Comparison of ENCODE assay signal across 1 cellular context in genomic region chr2:233059797-233060499, GRCh38.
TF ChIP-seq lines count a peak whose summit lies in the region.

Gene INPP5D, plus strand, starts transcription at chr2:233060342. Its CDS starts 137 bp downstream, at chr2:233060479.

TF ChIP-seq in K562, 482 proteins besides CTCF, POLR2A, EP300 and RAD21 (continued from another document):
- TF ChIP-seq TFAP4 (CRISPR knock-in tag; IDR thresholded peaks at IDR 0.05; ENCODE audit: borderline replicate concordance) (peak; percentile 52; the same call in 1 of the 2 replicates), ESRRA (IDR thresholded peaks at IDR 0.05; ENCODE audit: borderline replicate concordance, low read depth) (no peak), TARDBP (IDR thresholded peaks at IDR 0.05) (no peak), ZSCAN32 (CRISPR knock-in tag; IDR thresholded peaks at IDR 0.05) (no peak), ASH1L (IDR thresholded peaks at IDR 0.05; ENCODE audit: borderline replicate concordance, low read depth, partially characterized antibody) (no peak), PHF8 (IDR thresholded peaks at IDR 0.05; ENCODE audit: borderline replicate concordance, low read length) (peak; percentile 74; the same call in 1 of the 2 replicates), XRCC3 (IDR thresholded peaks at IDR 0.05) (no peak), THRB (CRISPR knock-in tag; conservative IDR thresholded peaks at IDR 0.05) (no peak), ETV6 (IDR thresholded peaks at IDR 0.05; ENCODE audit: borderline replicate concordance in 1 of 2, low read depth in 2 of 2, low read length in 1 of 2) (0 out of 4 replicates have a peak, but pooled peaks of 1 of the 2 experiments have one; percentile 36), ETV6 (CRISPR knock-in tag; IDR thresholded peaks at IDR 0.05; ENCODE audit: borderline replicate concordance) (no peak), CXXC5 (CRISPR knock-in tag; IDR thresholded peaks at IDR 0.05) (no peak), PRPF4 (IDR thresholded peaks at IDR 0.05; ENCODE audit: insufficient read depth, low read depth, low read length, poor library complexity, severe bottlenecking) (no peak), VEZF1 (CRISPR knock-in tag; IDR thresholded peaks at IDR 0.05) (peak; percentile 70), MAFG (tag; conservative IDR thresholded peaks at IDR 0.05) (no peak), MIER1 (IDR thresholded peaks at IDR 0.05; ENCODE audit: low read depth) (no peak), ARID4B (CRISPR knock-in tag; IDR thresholded peaks at IDR 0.05) (peak; percentile 45; the same call in 1 of the 2 replicates), HBP1 (CRISPR knock-in tag; IDR thresholded peaks at IDR 0.05) (no peak), GABPB1 (CRISPR knock-in tag; IDR thresholded peaks at IDR 0.05) (peak; percentile 67; the same call in 1 of the 2 replicates), GABPA (tag; conservative IDR thresholded peaks at IDR 0.05; ENCODE audit: low read depth) (0 out of 2 replicates have a peak, but pooled peaks have one; percentile 25), ZNF584 (CRISPR knock-in tag; IDR thresholded peaks at IDR 0.05; ENCODE audit: low read depth) (0 out of 2 replicates have a peak, but pooled peaks have one; percentile 25), MTA3 (IDR thresholded peaks at IDR 0.05; ENCODE audit: borderline replicate concordance) (no peak), ZFX (CRISPR knock-in tag; IDR thresholded peaks at IDR 0.05) (peak; percentile 78), ERF (CRISPR knock-in tag; IDR thresholded peaks at IDR 0.05) (no peak), EWSR1 (IDR thresholded peaks at IDR 0.05; ENCODE audit: borderline replicate concordance, low read depth, partially characterized antibody) (no peak), NONO (IDR thresholded peaks at IDR 0.05; ENCODE audit: low read depth in 2 of 2, low read length in 1 of 2) (no peak), CCAR2 (IDR thresholded peaks at IDR 0.05; ENCODE audit: low read depth, low read length) (no peak), ZKSCAN3 (CRISPR knock-in tag; IDR thresholded peaks at IDR 0.05) (no peak), ZBTB12 (CRISPR knock-in tag; IDR thresholded peaks at IDR 0.05) (no peak), ZNF124 (CRISPR knock-in tag; IDR thresholded peaks at IDR 0.05) (no peak), NFE2 (IDR thresholded peaks at IDR 0.05; ENCODE audit: low read depth) (no peak), RBFOX2 (IDR thresholded peaks at IDR 0.05; ENCODE audit: low read depth, low read length) (0 out of 2 replicates have a peak, but pooled peaks have one; percentile 22), KDM5B (IDR thresholded peaks at IDR 0.05; ENCODE audit: insufficient replicate concordance, low read depth, low read length) (peak; percentile 78), KDM4B (IDR thresholded peaks at IDR 0.05; ENCODE audit: borderline replicate concordance in 2 of 2, low read depth in 1 of 2) (no peak), SMC3 (conservative IDR thresholded peaks at IDR 0.05; ENCODE audit: insufficient read depth, low read depth, low read length) (no peak), POLR2G (IDR thresholded peaks at IDR 0.05; ENCODE audit: low read depth, low read length) (peak; percentile 30; the same call in 1 of the 2 replicates), SPI1 (IDR thresholded peaks at IDR 0.05; ENCODE audit: borderline replicate concordance, low read depth, low read length) (peak; percentile 91), ZNF280B (CRISPR knock-in tag; IDR thresholded peaks at IDR 0.05) (no peak), SFPQ (IDR thresholded peaks at IDR 0.05; ENCODE audit: low read depth, low read length) (no peak), PURB (CRISPR knock-in tag; IDR thresholded peaks at IDR 0.05; ENCODE audit: low read depth) (no peak), ZNF717 (CRISPR knock-in tag; IDR thresholded peaks at IDR 0.05) (no peak), ZNF766 (CRISPR knock-in tag; conservative IDR thresholded peaks at IDR 0.05) (0 out of 2 replicates have a peak, but pooled peaks have one; percentile 38), SMARCB1 (IDR thresholded peaks at IDR 0.05; ENCODE audit: insufficient read length, low read depth) (no peak), MBD1 (CRISPR knock-in tag; IDR thresholded peaks at IDR 0.05) (no peak), ZNF740 (CRISPR knock-in tag; IDR thresholded peaks at IDR 0.05) (peak; percentile 99), ZNF740 (tag; IDR thresholded peaks at IDR 0.05) (no peak)
